Comparison of ENCODE assay signal across 9 cellular contexts in genomic region chr19:18675779-18676178, GRCh38. TPM values are rescaled to one million over a fixed set of nuclear protein-coding genes. Genes with fewer than 3 reads are reported as not detected.
DNase-seq lines count a peak whose midpoint lies in the region; ATAC-seq and TF ChIP-seq lines count a peak whose summit lies in the region.
"Had no signal": no experiment of that assay in that cellular context is flagged by ENCODE, and none has a peak within 500 bp of the region (broad histone marks: within the 10 kb centered on the region; RNA-seq: fewer than 3 reads in every experiment).

No MANE protein-coding gene starts in this region.

- H3K9me3 ChIP-seq in HCT116 (ENCODE audit: control insufficient read depth in 1 of 2, insufficient read depth in 1 of 2, low read depth in 1 of 2, low read length in 2 of 2): no peaks in the 10 kb centered on the region

- no peak overlapping the region for H3K4me3 ChIP-seq in HCT116 (replicated peaks in 1 of 2; ENCODE audit: low read depth in 1 of 2, low read length in 2 of 2)

- in situ Hi-C loops in G401 (cut with HindIII; ENCODE audit: low sequenced_read_pairs): no loop called here

- BruUV-seq in HCT116 (replicated peaks; lab: Mats Ljungman, UMichigan): no TSS peak
- BruUV-seq in Calu3 (replicated peaks; lab: Mats Ljungman, UMichigan): no TSS peak

- no peak overlapping the region for H3K27ac ChIP-seq in HCT116 (ENCODE audit: low read depth, low read length)

- H3K4me3 Mint-ChIP-seq in CD14-positive monocyte (no peak overlapping the region), Calu3 (ENCODE audit: low read depth, unreplicated experiment) (no peak overlapping the region)
- H3K4me3 Mint-ChIP-seq in activated naive CD4-positive, alpha-beta T cell treated with anti-CD3 and anti-CD28 coated beads, Interleukin-2, amount 10 ng/mL, durations not matched to agents 7 days and 5 days: no peak overlapping the region
- H3K4me3 Mint-ChIP-seq: naive thymus-derived CD8-positive, alpha-beta T cell had no signal

- no peaks in the 10 kb centered on the region for H4K20me1 ChIP-seq in HCT116 (ENCODE audit: insufficient read depth)

- H3K9me3 Mint-ChIP-seq in CD14-positive monocyte (peaks cover 0 to 6% (median 0%) of the 10 kb centered on the region in 7 donors), Calu3 (ENCODE audit: low read depth, unreplicated experiment) (no peaks in the 10 kb centered on the region)
- H3K9me3 Mint-ChIP-seq in activated naive CD4-positive, alpha-beta T cell treated with anti-CD3 and anti-CD28 coated beads, Interleukin-2, amount 10 ng/mL, durations not matched to agents 7 days and 5 days: no peaks in the 10 kb centered on the region
- H3K9me3 Mint-ChIP-seq: naive thymus-derived CD8-positive, alpha-beta T cell had no signal

- no peaks in the 10 kb centered on the region; a peak in 1 of 4 replicates for H3K36me3 ChIP-seq in HCT116 (ENCODE audit: control insufficient read depth in 1 of 2, insufficient read depth in 2 of 2, low read length in 2 of 2)

- POLR2A ChIA-PET in HCT116 (lab: Charles Lee): interaction anchor here (0.6 kb wide), 1 partner anchor 86 kb away, joined by 4 read pairs; no protein-coding TSS in a partner anchor

- H3K79me2 ChIP-seq in HCT116 (ENCODE audit: insufficient read depth, low read length): no peaks in the 10 kb centered on the region

- no peak overlapping the region for H2AFZ ChIP-seq in HCT116 (ENCODE audit: low read depth, low read length, poor library complexity, severe bottlenecking)

- H3K4me1 Mint-ChIP-seq in CD14-positive monocyte: peaks cover 25% of the 10 kb centered on the region
- no peaks in the 10 kb centered on the region for H3K4me1 Mint-ChIP-seq in activated naive CD4-positive, alpha-beta T cell treated with anti-CD3 and anti-CD28 coated beads, Interleukin-2, amount 10 ng/mL, durations not matched to agents 7 days and 5 days
- H3K4me1 Mint-ChIP-seq in Calu3 (ENCODE audit: low read depth, unreplicated experiment): no peaks in the 10 kb centered on the region

- H3K36me3 Mint-ChIP-seq in CD14-positive monocyte (peaks cover 5 to 9% of the 10 kb centered on the region in 2 donors), Calu3 (ENCODE audit: insufficient read depth, unreplicated experiment) (peaks cover 6% of the 10 kb centered on the region)
- no peaks in the 10 kb centered on the region for H3K36me3 Mint-ChIP-seq in activated naive CD4-positive, alpha-beta T cell treated with anti-CD3 and anti-CD28 coated beads, Interleukin-2, amount 10 ng/mL, durations not matched to agents 7 days and 5 days

- intact Hi-C loops in CD14-positive monocyte (cut with micrococcal nuclease) (loop anchor here in 1 of 2 donors (5.0 kb wide), 1 partner anchor 38 kb away; the partner anchor contains the start of gene KLHL26), HCT116 (cut with micrococcal nuclease) (loop anchor here (2.0 to 5.0 kb wide), 4 partner anchors 79 to 223 kb away; partner anchors contain the start of gene REX1BD), Calu3 (cut with micrococcal nuclease; ENCODE audit: unreplicated experiment) (no loop called here)

- no peak for TF ChIP-seq POLR2A in HCT116 (IDR thresholded peaks at IDR 0.05; ENCODE audit: borderline replicate concordance, extremely low read depth, insufficient read depth, insufficient read length)

- peaks cover 0 to 3% (median 0%) of the 10 kb centered on the region in 3 donors for H3K27me3 Mint-ChIP-seq in CD14-positive monocyte (ENCODE audit: low read depth in 3 of 3)
- H3K27me3 Mint-ChIP-seq in activated naive CD4-positive, alpha-beta T cell treated with anti-CD3 and anti-CD28 coated beads, Interleukin-2, amount 10 ng/mL, durations not matched to agents 7 days and 5 days: peaks cover 11% of the 10 kb centered on the region
- no peaks in the 10 kb centered on the region for H3K27me3 Mint-ChIP-seq in Calu3 (ENCODE audit: unreplicated experiment)
- H3K27me3 Mint-ChIP-seq: naive thymus-derived CD8-positive, alpha-beta T cell had no signal

- no peak overlapping the region for H3K4me2 ChIP-seq in HCT116 (ENCODE audit: low read length)

- DNase-seq in CD14-positive monocyte (ENCODE audit: low spot score) (no peak), HCT116 (ENCODE audit: low read depth, low spot score) (peak; percentile 10), iPS-NIHi7 (ENCODE audit: extremely low spot score) (peak; percentile 68), Calu3 (no peak), NCI-H128 (lab: John Stamatoyannopoulos, UW; ENCODE audit: unreplicated experiment) (no peak), G401 (ENCODE audit: low spot score) (no peak)
- DNase-seq in activated naive CD4-positive, alpha-beta T cell treated with anti-CD3 and anti-CD28 coated beads, Interleukin-2, amount 10 ng/mL, durations not matched to agents 7 days and 5 days: peak; percentile 59

- CTCF ChIA-PET in HCT116 (lab: Charles Lee): interaction anchor here (0.6 to 1.9 kb wide), 4 partner anchors 11 to 236 kb away, joined by 3 to 7 read pairs (median 4); no protein-coding TSS in a partner anchor
- CTCF ChIA-PET in activated naive CD4-positive, alpha-beta T cell treated with anti-CD3 and anti-CD28 coated beads, Interleukin-2, amount 10 ng/mL, durations not matched to agents 7 days and 5 days (lab: Charles Lee): interaction anchor here (0.8 kb wide), 1 partner anchor 80 kb away, joined by 3 read pairs; no protein-coding TSS in a partner anchor
- CTCF ChIA-PET in Calu3 (lab: Charles Lee): no interaction called here

- peak; percentile 83 for TF ChIP-seq RAD21 in HCT116 (IDR thresholded peaks at IDR 0.05; ENCODE audit: low read depth)

- H3K9ac ChIP-seq in HCT116 (ENCODE audit: low read length): no peak overlapping the region

- H3K27me3 ChIP-seq in HCT116 (ENCODE audit: insufficient read depth, low read length): no peaks in the 10 kb centered on the region

- H3K9me2 ChIP-seq in HCT116 (ENCODE audit: insufficient read depth): no peaks in the 10 kb centered on the region

- TF ChIP-seq CTCF in CD14-positive monocyte (IDR thresholded peaks at IDR 0.05) (peak; percentile 20), HCT116 (IDR thresholded peaks at IDR 0.05 in 2 of 3, conservative IDR thresholded peaks at IDR 0.05 in 1 of 3; ENCODE audit: borderline replicate concordance in 1 of 3, insufficient read depth in 1 of 3, low read depth in 2 of 3, low read length in 2 of 3) (peak in 2 of 3 experiments; percentile 60 to 72; a peak in 5 of 6 replicates), Calu3 (IDR thresholded peaks at IDR 0.05; ENCODE audit: unreplicated experiment) (no peak)

- H3K27ac Mint-ChIP-seq in CD14-positive monocyte: no peak overlapping the region
- H3K27ac Mint-ChIP-seq in activated naive CD4-positive, alpha-beta T cell treated with anti-CD3 and anti-CD28 coated beads, Interleukin-2, amount 10 ng/mL, durations not matched to agents 7 days and 5 days: no peak overlapping the region
- no peak overlapping the region for H3K27ac Mint-ChIP-seq in Calu3 (ENCODE audit: unreplicated experiment)
- H3K27ac Mint-ChIP-seq: naive thymus-derived CD8-positive, alpha-beta T cell had no signal

- RAD21 ChIA-PET in HCT116 (lab: Charles Lee; ENCODE audit: low non-redundant PET in 1 of 2, low total read pairs in 2 of 2, uncharacterized antibody in 2 of 2, unreplicated experiment in 2 of 2): interaction anchor here (0.5 to 1.2 kb wide), 3 partner anchors 35 to 87 kb away, joined by 3 to 4 read pairs (median 3); no protein-coding TSS in a partner anchor

- peaks cover 18 to 29% of the 10 kb centered on the region in 2 experiments for H3K4me1 ChIP-seq in HCT116 (ENCODE audit: control insufficient read depth in 1 of 2, insufficient read depth in 2 of 2, low read length in 2 of 2)

- ATAC-seq in HCT116: no peak
- ATAC-seq in HG02588 (IDR thresholded peaks at IDR 0.05; ENCODE audit: unreplicated experiment): no peak
- ATAC-seq: naive thymus-derived CD8-positive, alpha-beta T cell had no signal

TF ChIP-seq in HCT116, 20 proteins besides CTCF, POLR2A, EP300 and RAD21:
- TF ChIP-seq REST (IDR thresholded peaks at IDR 0.05; ENCODE audit: low read depth): no peak

RNA-seq across cellular contexts. Expression of gene CRTC1, which starts 7.7 kb away (rescaled TPM):
- polyA plus RNA-seq in CD14-positive monocyte: under 1 TPM; 0.28 to 0.55 TPM
- total RNA-seq in HCT116 (2021; ENCODE audit: unreplicated experiment): 14.9 TPM
- 13.0 and 13.1 TPM in 2 replicates for polyA plus RNA-seq in HCT116 (2012)
- 8.5 and 9.4 TPM in 2 replicates for total RNA-seq in Calu3 (2022)
- total RNA-seq in G401 (2014; rRNA removed; shearing (Covaris generic)): 2.1 and 2.7 TPM in 2 replicates

RNA-seq across cellular contexts. Expression of gene KLHL26, which starts 39.0 kb away (rescaled TPM):
- polyA plus RNA-seq in CD14-positive monocyte: 1 to 10 TPM; 1.6 to 2.0 TPM
- total RNA-seq in HCT116 (2021; ENCODE audit: unreplicated experiment) (17.1 TPM), Calu3 (2022) (7.2 and 7.5 TPM in 2 replicates)
- polyA plus RNA-seq in HCT116 (2012): 7.1 and 14.4 TPM in 2 replicates
- 5.0 and 8.3 TPM in 2 replicates for total RNA-seq in G401 (2014; rRNA removed; shearing (Covaris generic))

Comparison
In these comparisons a context has a peak if more than half of its experiments do, and no peak if none do; other contexts are left out.
1. DNase-seq: peak in HCT116 (single experiment), activated naive CD4-positive, alpha-beta T cell treated with anti-CD3 and anti-CD28 coated beads, Interleukin-2, amount 10 ng/mL, durations not matched to agents 7 days and 5 days (single experiment) and iPS-NIHi7 (single experiment); none in CD14-positive monocyte (single experiment), Calu3 (single experiment), NCI-H128 (single experiment) and G401 (single experiment).